Comparison of ENCODE assay signal across 1 cellular context in the genomic region with DNA sequence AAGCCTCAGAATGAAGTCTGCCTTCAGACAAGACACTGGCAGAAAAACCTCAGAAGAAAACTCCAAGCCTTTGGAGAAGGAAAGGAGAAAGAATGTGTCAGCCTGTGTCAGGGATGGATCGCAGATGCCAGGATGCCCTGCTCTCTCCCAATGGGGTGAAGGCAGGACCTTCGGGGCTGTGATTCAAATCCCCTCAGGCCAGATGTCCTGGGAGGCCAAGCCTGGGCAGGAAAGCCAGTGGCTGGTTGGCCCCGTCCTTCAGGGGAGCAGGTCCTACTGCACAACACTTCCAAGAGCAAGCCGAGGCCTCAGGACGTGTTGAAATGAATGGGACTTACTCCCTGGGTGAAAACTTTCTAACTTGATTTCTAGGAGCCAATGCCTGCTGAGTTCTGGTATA.
TF ChIP-seq lines count a peak whose summit lies in the region.

No MANE protein-coding gene starts in this region.

TF ChIP-seq in GM23338, 12 proteins besides CTCF, POLR2A, EP300 and RAD21 (continued from another document):
- TF ChIP-seq ZNF462 (CRISPR knock-in tag; IDR thresholded peaks at IDR 0.05) (no peak), ZNF331 (CRISPR knock-in tag; IDR thresholded peaks at IDR 0.05; ENCODE audit: low read depth) (no peak), ETS1 (IDR thresholded peaks at IDR 0.05) (no peak)
